ENCODE assay signal across 3 cellular contexts in genomic region chr2:39013871-39014270, GRCh38.
TF ChIP-seq lines count a peak whose summit lies in the region.

No MANE protein-coding gene starts in this region.

TF ChIP-seq in HepG2, 621 proteins besides CTCF, POLR2A, EP300 and RAD21:
- no peak for TF ChIP-seq DZIP1 (CRISPR knock-in tag; IDR thresholded peaks at IDR 0.05)
- TF ChIP-seq MAFF (IDR thresholded peaks at IDR 0.05; ENCODE audit: low read depth, low read length) = peak; percentile 77
- no peak for TF ChIP-seq GMEB2 (CRISPR knock-in tag; IDR thresholded peaks at IDR 0.05; ENCODE audit: low read depth)
- no peak for TF ChIP-seq DRAP1 (CRISPR knock-in tag; IDR thresholded peaks at IDR 0.05)
- peak; percentile 77 to 84 for TF ChIP-seq MAFK (conservative IDR thresholded peaks at IDR 0.05 in 1 of 2, IDR thresholded peaks at IDR 0.05 in 1 of 2; ENCODE audit: low read length in 2 of 2)
TF ChIP-seq in HepG2: peak in this region for 2.

TF ChIP-seq in IMR-90, 13 proteins besides CTCF, POLR2A, EP300 and RAD21:
- TF ChIP-seq NFE2L2 (IDR thresholded peaks at IDR 0.05; ENCODE audit: low read depth, low read length) = no peak
- TF ChIP-seq MAFK (IDR thresholded peaks at IDR 0.05; ENCODE audit: low read depth, low read length) = peak; percentile 65

TF ChIP-seq in K562, 482 proteins besides CTCF, POLR2A, EP300 and RAD21:
- TF ChIP-seq MAFF (IDR thresholded peaks at IDR 0.05; ENCODE audit: low read length) (0 out of 2 replicates have a peak, but pooled peaks have one; percentile 28), ZNF316 (IDR thresholded peaks at IDR 0.05) (peak; percentile 80), C11orf30 (IDR thresholded peaks at IDR 0.05; ENCODE audit: low read depth) (peak; percentile 51; the same call in 1 of the 2 replicates), MAFG (tag; conservative IDR thresholded peaks at IDR 0.05) (0 out of 2 replicates have a peak, but pooled peaks have one; percentile 11), ID3 (CRISPR knock-in tag; IDR thresholded peaks at IDR 0.05) (no peak), ID3 (tag; IDR thresholded peaks at IDR 0.05) (no peak), BRD9 (IDR thresholded peaks at IDR 0.05; ENCODE audit: low read depth, partially characterized antibody) (no peak), NFATC3 (IDR thresholded peaks at IDR 0.05) (no peak), MYBL2 (IDR thresholded peaks at IDR 0.05; ENCODE audit: low read depth) (no peak), MYBL2 (CRISPR knock-in tag; IDR thresholded peaks at IDR 0.05; ENCODE audit: borderline replicate concordance) (no peak)
